In genomic region chr16:54965464-54965863, GRCh38 we compare ENCODE assay signal across 30 cellular contexts. TPM values are rescaled to one million over a fixed set of nuclear protein-coding genes. Genes with fewer than 3 reads are reported as not detected.
"Had no signal": no experiment of that assay in that cellular context is flagged by ENCODE, and none has a peak within 500 bp of the region (broad histone marks: within the 10 kb centered on the region; RNA-seq: fewer than 3 reads in every experiment).

No MANE protein-coding gene starts in this region.

- DNase-seq: stimulated activated CD4-positive, alpha-beta T cell treated with anti-CD3 and anti-CD28 coated beads, Interleukin-2, amount 100 ng/mL, for 48 hours; stimulated activated CD4-positive, alpha-beta T cell treated with anti-CD3 and anti-CD28 coated beads, Interleukin-4, amount 100 ng/mL, for 1 hour; stimulated activated CD4-positive, alpha-beta T cell treated with anti-CD3 and anti-CD28 coated beads, Interleukin-4, amount 100 ng/mL, for 24 hours; stimulated activated CD4-positive, alpha-beta T cell treated with anti-CD3 and anti-CD28 coated beads, Interleukin-4, amount 100 ng/mL, for 4 hours; stimulated activated CD8-positive, alpha-beta memory T cell treated with anti-CD3 and anti-CD28 coated beads, Interleukin-4, amount 100 ng/mL, for 48 hours; stimulated activated naive B cell treated with anti-CD40 and anti-IgM and Interleukin-4, amounts not matched to agents 10 μg/mL and 1 μg/mL and 100 μg/mL, for 72 hours; stimulated activated naive CD4-positive, alpha-beta T cell; stimulated activated naive CD4-positive, alpha-beta T cell treated with Interleukin-2 at 50 U/mL for 16 hours; stimulated activated naive CD8-positive, alpha-beta T cell treated with anti-CD3 and anti-CD28 coated beads, Interleukin-15, amount 100 ng/mL, for 72 hours; stimulated activated naive CD8-positive, alpha-beta T cell treated with anti-CD3 and anti-CD28 coated beads, Interleukin-15, Interleukin-2, amounts not matched to agents 100 U/mL and 50 U/mL, for 24 hours; stomach; substantia nigra; testis; thyroid gland; tibial artery; transverse colon; trophoblast cell; upper lobe of left lung; upper lobe of right lung; uterus had no signal

- H3K27ac ChIP-seq: stomach, suprapubic skin, testis, thoracic aorta, thyroid gland, tibial artery, tibial nerve, transverse colon, upper lobe of left lung, upper lobe of right lung, uterus, vagina had no signal

- H3K27ac Mint-ChIP-seq: stimulated activated effector memory CD8-positive, alpha-beta T cell treated with anti-CD3 and anti-CD28 coated beads, Interleukin-12 subunit alpha, Interleukin-12 subunit beta, amount 100 ng/mL, for 72 hours; stimulated activated memory B cell treated with anti-CD40 and anti-IgM and Interleukin-4, amounts not matched to agents 10 μg/mL and 1 μg/mL and 100 μg/mL, for 72 hours; stimulated activated naive B cell treated with anti-CD40 and anti-IgM and Interleukin-4, amounts not matched to agents 10 μg/mL and 1 μg/mL and 100 μg/mL, for 72 hours; stimulated activated naive CD8-positive, alpha-beta T cell treated with anti-CD3 and anti-CD28 coated beads, Interleukin-15, amount 100 ng/mL, for 72 hours; stimulated activated naive CD8-positive, alpha-beta T cell treated with anti-CD3 and anti-CD28 coated beads, Interleukin-15, Interleukin-2, amounts not matched to agents 100 ng/mL and 50 ng/mL, for 24 hours; type B pancreatic cell had no signal

- FAIRE-seq: urothelium cell line had no signal

- H3K4me1 ChIP-seq: stomach, suprapubic skin, testis, thyroid gland, tibial artery, tibial nerve, transverse colon, upper lobe of left lung, upper lobe of right lung, uterus, vagina had no signal

- H3K27me3 ChIP-seq: suprapubic skin, testis, thyroid gland, tibial artery, tibial nerve, transverse colon, upper lobe of left lung, upper lobe of right lung, uterus, vagina had no signal

- H3K4me1 Mint-ChIP-seq: stimulated activated effector memory CD8-positive, alpha-beta T cell treated with anti-CD3 and anti-CD28 coated beads, Interleukin-12 subunit alpha, Interleukin-12 subunit beta, amount 100 ng/mL, for 72 hours; stimulated activated memory B cell treated with anti-CD40 and anti-IgM and Interleukin-4, amounts not matched to agents 10 μg/mL and 1 μg/mL and 100 μg/mL, for 72 hours; stimulated activated naive B cell treated with anti-CD40 and anti-IgM and Interleukin-4, amounts not matched to agents 10 μg/mL and 1 μg/mL and 100 μg/mL, for 72 hours; stimulated activated naive CD8-positive, alpha-beta T cell treated with anti-CD3 and anti-CD28 coated beads, Interleukin-15, amount 100 ng/mL, for 72 hours had no signal

- H3K36me3 Mint-ChIP-seq: stimulated activated effector memory CD8-positive, alpha-beta T cell treated with anti-CD3 and anti-CD28 coated beads, Interleukin-12 subunit alpha, Interleukin-12 subunit beta, amount 100 ng/mL, for 72 hours; stimulated activated memory B cell treated with anti-CD40 and anti-IgM and Interleukin-4, amounts not matched to agents 10 μg/mL and 1 μg/mL and 100 μg/mL, for 72 hours; stimulated activated naive B cell treated with anti-CD40 and anti-IgM and Interleukin-4, amounts not matched to agents 10 μg/mL and 1 μg/mL and 100 μg/mL, for 72 hours; type B pancreatic cell had no signal

- H3K9me3 Mint-ChIP-seq: stimulated activated naive B cell treated with anti-CD40 and anti-IgM and Interleukin-4, amounts not matched to agents 10 μg/mL and 1 μg/mL and 100 μg/mL, for 72 hours; stimulated activated naive CD8-positive, alpha-beta T cell treated with anti-CD3 and anti-CD28 coated beads, Interleukin-15, Interleukin-2, amounts not matched to agents 100 ng/mL and 50 ng/mL, for 24 hours had no signal

- H3K36me3 ChIP-seq: stomach, suprapubic skin, thoracic aorta, thyroid gland, tibial artery, tibial nerve, transverse colon, upper lobe of left lung, upper lobe of right lung, uterus, vagina had no signal

- H3K9me3 ChIP-seq: stomach, suprapubic skin, testis, thoracic aorta, thyroid gland, tibial artery, tibial nerve, transverse colon, upper lobe of left lung, upper lobe of right lung, uterus, vagina had no signal

- H3K4me3 Mint-ChIP-seq: stimulated activated effector memory CD8-positive, alpha-beta T cell treated with anti-CD3 and anti-CD28 coated beads, Interleukin-12 subunit alpha, Interleukin-12 subunit beta, amount 100 ng/mL, for 72 hours; stimulated activated memory B cell treated with anti-CD40 and anti-IgM and Interleukin-4, amounts not matched to agents 10 μg/mL and 1 μg/mL and 100 μg/mL, for 72 hours; stimulated activated naive B cell treated with anti-CD40 and anti-IgM and Interleukin-4, amounts not matched to agents 10 μg/mL and 1 μg/mL and 100 μg/mL, for 72 hours; stimulated activated naive CD8-positive, alpha-beta T cell treated with anti-CD3 and anti-CD28 coated beads, Interleukin-15, amount 100 ng/mL, for 72 hours; stimulated activated naive CD8-positive, alpha-beta T cell treated with anti-CD3 and anti-CD28 coated beads, Interleukin-15, Interleukin-2, amounts not matched to agents 100 ng/mL and 50 ng/mL, for 24 hours; type B pancreatic cell had no signal

- H3K27me3 Mint-ChIP-seq: stimulated activated memory B cell treated with anti-CD40 and anti-IgM and Interleukin-4, amounts not matched to agents 10 μg/mL and 1 μg/mL and 100 μg/mL, for 72 hours had no signal

- H3K4me3 ChIP-seq: stomach, suprapubic skin, testis, thoracic aorta, thyroid gland, tibial artery, tibial nerve, transverse colon, upper lobe of left lung, upper lobe of right lung, uterus, vagina had no signal

- ATAC-seq: stimulated activated effector memory CD8-positive, alpha-beta T cell treated with anti-CD3 and anti-CD28 coated beads, Interleukin-12 subunit alpha, Interleukin-12 subunit beta, amount 100 ng/mL, for 72 hours; stimulated activated memory B cell treated with anti-CD40 and anti-IgM and Interleukin-4, amounts not matched to agents 10 μg/mL and 1 μg/mL and 100 μg/mL, for 72 hours; stimulated activated naive B cell treated with anti-CD40 and anti-IgM and Interleukin-4, amounts not matched to agents 10 μg/mL and 1 μg/mL and 100 μg/mL, for 72 hours; stimulated activated naive CD8-positive, alpha-beta T cell treated with anti-CD3 and anti-CD28 coated beads, Interleukin-15, amount 100 ng/mL, for 72 hours; stimulated activated naive CD8-positive, alpha-beta T cell treated with anti-CD3 and anti-CD28 coated beads, Interleukin-15, Interleukin-2, amounts not matched to agents 100 U/mL and 50 U/mL, for 24 hours; upper lobe of right lung had no signal

RNA-seq across cellular contexts. Expression of gene IRX5, which starts 34.8 kb away (rescaled TPM):
- total RNA-seq: temporal lobe, tibial nerve, transverse colon had no signal
